ENCODE assay signal across 9 cellular contexts in genomic region chr4:15469402-15470148, GRCh38. TPM values are rescaled to one million over a fixed set of nuclear protein-coding genes. Genes with fewer than 3 reads are reported as not detected.
DNase-seq lines count a peak whose midpoint lies in the region; TF ChIP-seq lines count a peak whose summit lies in the region.
"Had no signal": no experiment of that assay in that cellular context is flagged by ENCODE, and none has a peak within 500 bp of the region (broad histone marks: within the 10 kb centered on the region; RNA-seq: fewer than 3 reads in every experiment).

Gene CC2D2A (plus strand): TSS chr4:15469882. CDS start chr4:15475933, 6,051 bp downstream.

- H3K4me3 ChIP-seq in AG04450 (ENCODE audit: low read depth, low read length) (peak within 1 kb of the TSS; percentile 65), ascending aorta (peak within 1 kb of the TSS; percentile 65 to 71)

- no peaks in the 10 kb centered on the region for H3K27me3 ChIP-seq in AG04450 (ENCODE audit: control insufficient read depth, insufficient read depth, low read length)
- H3K27me3 ChIP-seq in ascending aorta, result no peaks in the 10 kb centered on the region

- H3K9me3 ChIP-seq in AG04450 (ENCODE audit: control insufficient read depth, insufficient read depth, low read length) (no peaks in the 10 kb centered on the region), ascending aorta (no peaks in the 10 kb centered on the region)

- H3K4me1 ChIP-seq in ascending aorta, result peaks cover 3 to 16% of the 10 kb centered on the region in 2 donors

- POLR2A ChIA-PET in AG04450 (lab: Yijun Ruan, JAX), result interaction anchor here (0.6 to 1.9 kb wide), 5 partner anchors 11 to 131 kb away, joined by 3 to 7 read pairs (median 3); no protein-coding TSS in a partner anchor

- intact Hi-C loops in ascending aorta (cut with DNase I), result loop anchor here (10.0 kb wide), 1 partner anchor 335 kb away; no protein-coding TSS in a partner anchor
- intact Hi-C loops in posterior vena cava (cut with DNase I), result no loop called here

- TF ChIP-seq CTCF in AG04450 (IDR thresholded peaks at IDR 0.05; ENCODE audit: low read depth, low read length), result no peak
- TF ChIP-seq CTCF in ascending aorta (IDR thresholded peaks at IDR 0.05), result no peak

- no peaks in the 10 kb centered on the region for H3K36me3 ChIP-seq in ascending aorta

- no peak for DNase-seq in AG04450 (ENCODE audit: low read depth, low spot score)
- DNase-seq in HT-29 (ENCODE audit: low spot score), result peak; percentile 68
- no peak for DNase-seq in ascending aorta (ENCODE audit: low spot score in 2 of 2)
- DNase-seq in hepatic stellate cell (ENCODE audit: low spot score), result peak; percentile 40
- DNase-seq in posterior vena cava (ENCODE audit: low spot score), result no peak
- no peak for DNase-seq in NCI-H345 treated with DMSO at 0.1 percent for 48 hours (lab: John Stamatoyannopoulos, UW; ENCODE audit: unreplicated experiment)
- DNase-seq in GM19238 (ENCODE audit: insufficient read length, low spot score), result no peak
- DNase-seq in NCI-H526 (lab: John Stamatoyannopoulos, UW), result no peak

- H3K27ac ChIP-seq in AG04450 (ENCODE audit: low read depth, low read length), result no peak within 1 kb of the TSS
- H3K27ac ChIP-seq in ascending aorta, result peak within 1 kb of the TSS; percentile 31 to 39
- H3K27ac ChIP-seq: epithelial cell of prostate had no signal

- CTCF ChIA-PET in AG04450 (lab: Charles Lee), result interaction anchor here (0.7 to 4.4 kb wide), 9 partner anchors 10 to 336 kb away, joined by 3 to 60 read pairs (median 4); no protein-coding TSS in a partner anchor

RNA-seq across cellular contexts. Expression of gene CC2D2A, which starts in this region (rescaled TPM):
- 33.8 and 40.7 TPM in 2 replicates for polyA plus RNA-seq in AG04450 (2011; rRNA removed)
- polyA minus RNA-seq in AG04450 (2011; rRNA and poly(A)+ RNA removed), result 42.6 and 43.2 TPM in 2 replicates
- total RNA-seq in HT-29 (2014; rRNA removed; shearing (Covaris generic)), result 2.9 and 5.3 TPM in 2 replicates
- 2.8 TPM for total RNA-seq in ascending aorta
- 10 to 100 TPM; 23.1 to 42.2 TPM for total RNA-seq in posterior vena cava

Comparison
In these comparisons a context has a peak if more than half of its experiments do, and no peak if none do; other contexts are left out.
1. DNase-seq: peak in HT-29 (single experiment) and hepatic stellate cell (single experiment); none in AG04450 (single experiment), ascending aorta (0 of 2), posterior vena cava (single experiment), NCI-H345 treated with DMSO at 0.1 percent for 48 hours (single experiment), GM19238 (single experiment) and NCI-H526 (0 of 2).